Comparison of ENCODE assay signal across 8 cellular contexts in the genomic region with DNA sequence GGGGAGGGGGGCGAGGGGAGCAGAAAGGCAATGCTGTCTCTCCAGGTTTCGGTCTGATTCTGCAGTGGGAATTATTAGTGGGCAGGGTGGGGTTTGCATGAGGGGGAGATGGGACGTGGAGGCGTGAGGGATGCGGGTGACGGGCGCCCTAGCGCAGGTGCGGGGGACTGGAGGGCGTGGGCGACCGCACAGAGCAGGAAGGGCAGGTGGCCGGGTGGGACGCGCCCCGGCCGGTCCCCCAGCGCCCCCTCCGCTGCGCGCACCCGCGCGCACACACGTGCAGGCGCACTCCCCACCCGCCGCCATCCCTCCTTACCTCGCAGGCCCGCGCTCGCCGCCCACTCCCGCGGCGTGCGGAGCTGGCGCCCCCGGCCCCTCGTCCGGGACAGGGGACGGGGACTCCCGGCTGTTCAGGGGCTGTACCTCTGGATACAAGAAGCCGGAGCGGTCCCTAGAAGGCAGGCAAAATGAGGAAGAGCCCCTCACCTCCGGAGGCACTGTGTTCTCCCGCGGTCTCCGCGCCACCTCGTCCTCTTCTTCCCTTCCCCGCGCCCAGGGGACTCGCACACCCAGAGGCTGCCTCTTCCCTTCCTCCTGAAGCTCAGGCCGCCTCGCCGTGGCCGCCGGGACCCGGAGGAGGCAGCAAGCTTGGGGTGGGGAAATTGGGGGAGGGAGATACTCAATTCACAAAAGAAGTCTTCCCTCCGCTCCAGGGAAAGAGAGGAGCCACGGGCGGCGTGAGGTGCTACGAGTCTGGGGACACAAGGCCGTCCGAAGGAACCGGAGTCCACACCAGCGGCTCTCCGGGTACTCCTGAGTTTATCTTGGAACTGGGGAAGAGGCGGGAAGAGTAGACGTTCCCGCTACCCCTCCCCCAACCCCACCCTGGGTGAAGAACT. TPM values are rescaled to one million over a fixed set of nuclear protein-coding genes. Genes with fewer than 3 reads are reported as not detected.
DNase-seq lines count a peak whose midpoint lies in the region; ATAC-seq and TF ChIP-seq lines count a peak whose summit lies in the region.

No MANE protein-coding gene starts in this region.

- H3K9me3 ChIP-seq in upper lobe of right lung, result no peaks in the 10 kb centered on the region
- peaks cover 3% of the 10 kb centered on the region for H3K9me3 ChIP-seq in WERI-Rb-1 (ENCODE audit: severe bottlenecking)

- peaks cover 29% of the 10 kb centered on the region for H3K27me3 Mint-ChIP-seq in memory B cell

- H3K27ac Mint-ChIP-seq in memory B cell, result no peak overlapping the region

- ATAC-seq in GM19463 (IDR thresholded peaks at IDR 0.05; ENCODE audit: unreplicated experiment) (peak; percentile 23), memory B cell (ENCODE audit: low read depth) (no peak), upper lobe of right lung (peak; percentile 42), GM18861 (IDR thresholded peaks at IDR 0.05; ENCODE audit: unreplicated experiment) (no peak)

- H3K36me3 ChIP-seq in upper lobe of right lung (no peaks in the 10 kb centered on the region), WERI-Rb-1 (no peaks in the 10 kb centered on the region)

- H3K27me3 ChIP-seq in upper lobe of right lung, result peaks cover 46% of the 10 kb centered on the region
- peaks cover 67% of the 10 kb centered on the region for H3K27me3 ChIP-seq in WERI-Rb-1 (ENCODE audit: insufficient read depth, low read depth, severe bottlenecking)

- peaks cover 5% of the 10 kb centered on the region for H3K4me1 Mint-ChIP-seq in memory B cell

- H3K4me3 Mint-ChIP-seq in memory B cell, result peak overlapping the region; percentile 75

- intact Hi-C loops in upper lobe of right lung (cut with DNase I), result no loop called here

- in situ Hi-C loops in astrocyte of the spinal cord (cut with HindIII; ENCODE audit: low sequenced_read_pairs), result no loop called here

- no peaks in the 10 kb centered on the region for H3K9me3 Mint-ChIP-seq in memory B cell

- H3K4me1 ChIP-seq in upper lobe of right lung, result peaks cover 9% of the 10 kb centered on the region

- no peak for DNase-seq in astrocyte of the spinal cord (ENCODE audit: low read depth, low spot score)
- DNase-seq in memory B cell (ENCODE audit: low spot score in 2 of 2), result no peak
- no peak for DNase-seq in upper lobe of right lung
- DNase-seq in pons (ENCODE audit: low spot score), result no peak
- DNase-seq in WERI-Rb-1, result no peak

- H3K4me3 ChIP-seq in astrocyte of the spinal cord (ENCODE audit: low read depth, low read length), result peak overlapping the region; percentile 50
- H3K4me3 ChIP-seq in upper lobe of right lung, result peak overlapping the region; percentile 49
- no peak overlapping the region; the same call in 1 of the 2 replicates for H3K4me3 ChIP-seq in WERI-Rb-1 (ENCODE audit: low read depth, low read length)

- 0 out of 2 replicates have a peak, but pooled peaks have one; percentile 6 for TF ChIP-seq CTCF in 22Rv1 (IDR thresholded peaks at IDR 0.05)
- no peak for TF ChIP-seq CTCF in astrocyte of the spinal cord (IDR thresholded peaks at IDR 0.05; ENCODE audit: low read depth, low read length)
- TF ChIP-seq CTCF in upper lobe of right lung (IDR thresholded peaks at IDR 0.05), result no peak
- TF ChIP-seq CTCF in WERI-Rb-1 (IDR thresholded peaks at IDR 0.05; ENCODE audit: low read depth, low read length), result no peak

- H3K27ac ChIP-seq in 22Rv1 (peak overlapping the region; percentile 54), upper lobe of right lung (no peak overlapping the region), WERI-Rb-1 (no peak overlapping the region)

- H3K36me3 Mint-ChIP-seq in memory B cell, result no peaks in the 10 kb centered on the region

RNA-seq across cellular contexts. Expression of a gene that starts 1.3 kb away (rescaled TPM):
- 1.6 TPM for total RNA-seq in upper lobe of right lung

Comparison
In these comparisons a context has a peak if more than half of its experiments do, and no peak if none do; other contexts are left out.
1. ATAC-seq: peak in GM19463 (single experiment) and upper lobe of right lung (single experiment); none in memory B cell (single experiment) and GM18861 (single experiment).